In genomic region chr14:49972199-49972671, GRCh38 we compare ENCODE assay signal across 8 cellular contexts.
DNase-seq lines count a peak whose midpoint lies in the region; ATAC-seq lines count a peak whose summit lies in the region.

No MANE protein-coding gene starts in this region.

- CTCF ChIA-PET in activated naive CD4-positive, alpha-beta T cell treated with anti-CD3 and anti-CD28 coated beads for 36 hours (lab: Charles Lee): interaction anchor here (0.6 to 4.1 kb wide), 14 partner anchors 8 to 262 kb away, joined by 3 to 27 read pairs (median 4); no protein-coding TSS in a partner anchor

- no peaks in the 10 kb centered on the region for H3K36me3 Mint-ChIP-seq in activated naive CD4-positive, alpha-beta T cell treated with anti-CD3 and anti-CD28 coated beads for 36 hours (ENCODE audit: low read depth)
- H3K36me3 Mint-ChIP-seq in natural killer cell treated with Interleukin-12 subunit alpha and Interleukin-12 subunit beta and Interleukin-15 and Interleukin-18, amount 100 ng/mL, for 72 hours: no peaks in the 10 kb centered on the region

- no peaks in the 10 kb centered on the region for H3K27me3 Mint-ChIP-seq in activated naive CD4-positive, alpha-beta T cell treated with anti-CD3 and anti-CD28 coated beads for 36 hours (ENCODE audit: low read depth)
- no peaks in the 10 kb centered on the region for H3K27me3 Mint-ChIP-seq in natural killer cell treated with Interleukin-12 subunit alpha and Interleukin-12 subunit beta and Interleukin-15 and Interleukin-18, amount 100 ng/mL, for 72 hours

- peak overlapping the region; percentile 97 for H3K27ac Mint-ChIP-seq in activated naive CD4-positive, alpha-beta T cell treated with anti-CD3 and anti-CD28 coated beads for 36 hours
- H3K27ac Mint-ChIP-seq in natural killer cell treated with Interleukin-12 subunit alpha and Interleukin-12 subunit beta and Interleukin-15 and Interleukin-18, amount 100 ng/mL, for 72 hours: peak overlapping the region; percentile 98 to 99

- ATAC-seq in natural killer cell treated with Interleukin-12 subunit alpha and Interleukin-12 subunit beta and Interleukin-15 and Interleukin-18, amount 100 ng/mL, for 72 hours: peak in 1 of 2 donors; percentile 11
- ATAC-seq in GM19023 (IDR thresholded peaks at IDR 0.05; ENCODE audit: unreplicated experiment) (no peak), HG03354 (IDR thresholded peaks at IDR 0.05; ENCODE audit: poor library complexity, severe bottlenecking, unreplicated experiment) (no peak)

- no peaks in the 10 kb centered on the region for H3K9me3 Mint-ChIP-seq in activated naive CD4-positive, alpha-beta T cell treated with anti-CD3 and anti-CD28 coated beads for 36 hours
- no peaks in the 10 kb centered on the region for H3K9me3 Mint-ChIP-seq in natural killer cell treated with Interleukin-12 subunit alpha and Interleukin-12 subunit beta and Interleukin-15 and Interleukin-18, amount 100 ng/mL, for 72 hours

- intact Hi-C loops in activated naive CD4-positive, alpha-beta T cell treated with anti-CD3 and anti-CD28 coated beads for 36 hours (cut with micrococcal nuclease): loop anchor here (1.0 to 5.0 kb wide), 4 partner anchors 77 to 350 kb away; partner anchors contain the start of genes KLHDC2, MGAT2 and RPL36AL

- H3K4me3 Mint-ChIP-seq in activated naive CD4-positive, alpha-beta T cell treated with anti-CD3 and anti-CD28 coated beads for 36 hours: peak overlapping the region; percentile 73
- H3K4me3 Mint-ChIP-seq in natural killer cell treated with Interleukin-12 subunit alpha and Interleukin-12 subunit beta and Interleukin-15 and Interleukin-18, amount 100 ng/mL, for 72 hours: peak overlapping the region; percentile 96

- peak; percentile 34 for DNase-seq in activated naive CD4-positive, alpha-beta T cell treated with anti-CD3 and anti-CD28 coated beads for 36 hours
- no peak for DNase-seq in activated naive CD4-positive, alpha-beta T cell (lab: John Stamatoyannopoulos, UW)
- DNase-seq in NCI-H82 (lab: John Stamatoyannopoulos, UW) (peak; percentile 66), dermis blood vessel endothelial cell (peak; percentile 94), NCI-H1930 (lab: John Stamatoyannopoulos, UW) (no peak)
- no peak for DNase-seq in natural killer cell treated with Interleukin-12 subunit alpha and Interleukin-12 subunit beta and Interleukin-15 and Interleukin-18, amount 100 ng/mL, for 72 hours (ENCODE audit: low spot score)

- peaks cover 65% of the 10 kb centered on the region for H3K4me1 Mint-ChIP-seq in activated naive CD4-positive, alpha-beta T cell treated with anti-CD3 and anti-CD28 coated beads for 36 hours (ENCODE audit: low read depth)
- peaks cover 32 to 36% of the 10 kb centered on the region in 2 donors for H3K4me1 Mint-ChIP-seq in natural killer cell treated with Interleukin-12 subunit alpha and Interleukin-12 subunit beta and Interleukin-15 and Interleukin-18, amount 100 ng/mL, for 72 hours (ENCODE audit: low read depth in 2 of 2)

Comparison
In these comparisons a context has a peak if more than half of its experiments do, and no peak if none do; other contexts are left out.
1. DNase-seq: peak in activated naive CD4-positive, alpha-beta T cell treated with anti-CD3 and anti-CD28 coated beads for 36 hours (single experiment), NCI-H82 (single experiment) and dermis blood vessel endothelial cell (single experiment); none in activated naive CD4-positive, alpha-beta T cell (0 of 4), natural killer cell treated with Interleukin-12 subunit alpha and Interleukin-12 subunit beta and Interleukin-15 and Interleukin-18, amount 100 ng/mL, for 72 hours (single experiment) and NCI-H1930 (0 of 2).